ENCODE assay signal across 8 cellular contexts in genomic region chr1:226634156-226634588, GRCh38.
DNase-seq lines count a peak whose midpoint lies in the region; ATAC-seq lines count a peak whose summit lies in the region.

No MANE protein-coding gene starts in this region.

- DNase-seq in NCI-H446 (lab: John Stamatoyannopoulos, UW) (peak; percentile 89 to 95), NCI-H446 treated with DMSO at 0.1 percent for 48 hours (lab: John Stamatoyannopoulos, UW) (no peak), NCI-H146 treated with DMSO at 0.1 percent for 48 hours (lab: John Stamatoyannopoulos, UW; ENCODE audit: unreplicated experiment) (peak; percentile 11), caudate nucleus (lab: John Stamatoyannopoulos, UW) (peak in 57 of 61 donors; percentile 25 to 94 (median 63)), left lobe of liver (ENCODE audit: low spot score) (peak; percentile 71)
- DNase-seq in activated CD4-positive, CD25-positive, alpha-beta regulatory T cell treated with anti-CD3 and anti-CD28 coated beads, Interleukin-2, amount 50 U/mL, for 72 hours: peak; percentile 87
- DNase-seq in stimulated activated CD4-positive, alpha-beta T cell treated with anti-CD3 and anti-CD28 coated beads, Interleukin-4, amount 100 ng/mL, for 4 hours: peak; percentile 75 to 85

- H3K27ac ChIP-seq in caudate nucleus (ENCODE audit: low read depth, low read length): peak overlapping the region; percentile 31

- ATAC-seq in HG02678 (IDR thresholded peaks at IDR 0.05; ENCODE audit: unreplicated experiment) (peak; percentile 78), left lobe of liver (peak; percentile 90)
